ENCODE assay signal across 1 cellular context in genomic region chr6:153044295-153044694, GRCh38.
TF ChIP-seq lines count a peak whose summit lies in the region.

No MANE protein-coding gene starts in this region.

TF ChIP-seq in GM23338, 12 proteins besides CTCF, POLR2A, EP300 and RAD21 (continued from another document):
- TF ChIP-seq ZNF462 (CRISPR knock-in tag; IDR thresholded peaks at IDR 0.05) (no peak), JUNB (IDR thresholded peaks at IDR 0.05; ENCODE audit: unreplicated experiment) (no peak), ETS1 (IDR thresholded peaks at IDR 0.05) (no peak)
